In the genomic region with DNA sequence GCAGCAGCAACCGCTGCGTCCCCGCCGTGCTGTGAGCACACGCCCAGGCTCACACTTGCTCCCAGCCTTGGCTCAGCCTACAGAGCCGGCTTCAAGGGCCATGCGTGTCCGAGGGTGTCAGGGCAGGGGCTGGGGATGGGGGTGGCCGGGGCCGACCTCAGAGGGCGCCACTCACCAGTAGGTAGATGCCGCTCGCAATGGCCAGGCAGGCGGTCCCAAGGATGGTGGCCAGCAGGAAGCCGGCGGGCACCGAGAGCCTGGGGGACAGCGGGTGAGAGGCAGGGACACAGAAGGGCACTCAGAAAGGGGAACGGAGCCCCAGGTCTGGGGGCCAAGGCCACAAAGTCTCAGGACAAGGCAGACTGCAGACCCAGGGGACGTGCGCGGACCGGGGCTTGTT, we compare ENCODE assay signal across 30 cellular contexts. TPM values are rescaled to one million over a fixed set of nuclear protein-coding genes. Genes with fewer than 3 reads are reported as not detected.
"Had no signal": no experiment of that assay in that cellular context is flagged by ENCODE, and none has a peak within 500 bp of the region (broad histone marks: within the 10 kb centered on the region; RNA-seq: fewer than 3 reads in every experiment).

No MANE protein-coding gene starts in this region.

- H3K27ac ChIP-seq: breast epithelium, hepatocyte, sigmoid colon, thyroid gland, WERI-Rb-1 had no signal

- H3K4me2 ChIP-seq: hepatocyte had no signal

- H3K4me1 ChIP-seq: breast epithelium had no signal

- H3K27ac Mint-ChIP-seq: activated naive CD4-positive, alpha-beta T cell treated with anti-CD3 and anti-CD28 coated beads for 36 hours; activated naive CD8-positive, alpha-beta T cell treated with anti-CD3 and anti-CD28 coated beads, Interleukin-2, amount 10 ng/mL, durations not matched to agents 7 days and 5 days; nephron progenitor cell; T-helper 2 cell treated with Interferon-gamma antibody and Interleukin-4, amounts not matched to agents 5 μg/mL and 100 μg/mL, for 36 hours had no signal

- ATAC-seq: left ventricle myocardium superior, T-cell had no signal

- H3K36me3 ChIP-seq: breast epithelium, sigmoid colon, thyroid gland, WERI-Rb-1 had no signal

- H3K9me3 Mint-ChIP-seq: activated naive CD4-positive, alpha-beta T cell treated with anti-CD3 and anti-CD28 coated beads for 36 hours; activated naive CD8-positive, alpha-beta T cell treated with anti-CD3 and anti-CD28 coated beads, Interleukin-2, amount 10 ng/mL, durations not matched to agents 7 days and 5 days; nephron progenitor cell; T-cell; T-helper 2 cell treated with Interferon-gamma antibody and Interleukin-4, amounts not matched to agents 5 μg/mL and 100 μg/mL, for 36 hours had no signal

- H3K4me3 Mint-ChIP-seq: activated naive CD4-positive, alpha-beta T cell treated with anti-CD3 and anti-CD28 coated beads for 36 hours; activated naive CD8-positive, alpha-beta T cell treated with anti-CD3 and anti-CD28 coated beads, Interleukin-2, amount 10 ng/mL, durations not matched to agents 7 days and 5 days; nephron progenitor cell; T-cell; T-helper 2 cell treated with Interferon-gamma antibody and Interleukin-4, amounts not matched to agents 5 μg/mL and 100 μg/mL, for 36 hours had no signal

- H2AFZ ChIP-seq: hepatocyte had no signal

- H3K9me3 ChIP-seq: breast epithelium, sigmoid colon, thyroid gland had no signal

- H3K27me3 ChIP-seq: hepatocyte, thyroid gland had no signal

- H3K27me3 Mint-ChIP-seq: T-cell had no signal

- H3K4me3 ChIP-seq: breast epithelium, hepatocyte, sigmoid colon, thyroid gland had no signal

- DNase-seq: activated CD4-positive, alpha-beta T cell treated with anti-CD3 and anti-CD28 coated beads for 1 hour; activated CD4-positive, alpha-beta T cell treated with anti-CD3 and anti-CD28 coated beads, Interleukin-2, amount 50 U/mL, for 1 hour; activated CD8-positive, alpha-beta memory T cell treated with anti-CD3 and anti-CD28 coated beads, Interleukin-2, amount 50 U/mL, for 4 hours; activated effector memory CD4-positive, alpha-beta T cell treated with Interleukin-2 at 50 U/mL for 16 hours; activated naive CD4-positive, alpha-beta T cell treated with anti-CD3 and anti-CD28 coated beads for 36 hours; activated naive CD8-positive, alpha-beta T cell treated with anti-CD3 and anti-CD28 coated beads, Interleukin-2, amount 10 ng/mL, durations not matched to agents 7 days and 5 days; activated T-cell treated with anti-CD3 and anti-CD28 coated beads, Interleukin-2, amount 50 U/mL, for 48 hours; amniotic stem cell; cerebellar nuclear complex; erythroblast; foreskin melanocyte; kidney glomerular epithelial cell; left ventricle myocardium superior; mammary epithelial cell; midbrain; nephron progenitor cell; occipital lobe; posterior cingulate gyrus; sigmoid colon; stimulated activated CD4-positive, alpha-beta T cell treated with anti-CD3 and anti-CD28 coated beads, Interleukin-4, amount 100 ng/mL, for 24 hours; stimulated activated naive CD4-positive, alpha-beta T cell treated with Interleukin-2 at 50 U/mL for 16 hours; substantia nigra; T-cell; thyroid gland; WERI-Rb-1 had no signal

RNA-seq across cellular contexts. Expression of a gene that starts 7.6 kb away (rescaled TPM):
- total RNA-seq: activated naive CD4-positive, alpha-beta T cell treated with anti-CD3 and anti-CD28 coated beads for 36 hours; breast epithelium; hepatocyte; left ventricle myocardium superior; mammary epithelial cell; occipital lobe; renal cortical epithelial cell; sigmoid colon; thyroid gland; ureter had no signal

RNA-seq across cellular contexts. Expression of a gene that starts 40.4 kb away (rescaled TPM):
- total RNA-seq: mammary epithelial cell had no signal
